20 cellular contexts compared by ENCODE assay signal in the genomic region with DNA sequence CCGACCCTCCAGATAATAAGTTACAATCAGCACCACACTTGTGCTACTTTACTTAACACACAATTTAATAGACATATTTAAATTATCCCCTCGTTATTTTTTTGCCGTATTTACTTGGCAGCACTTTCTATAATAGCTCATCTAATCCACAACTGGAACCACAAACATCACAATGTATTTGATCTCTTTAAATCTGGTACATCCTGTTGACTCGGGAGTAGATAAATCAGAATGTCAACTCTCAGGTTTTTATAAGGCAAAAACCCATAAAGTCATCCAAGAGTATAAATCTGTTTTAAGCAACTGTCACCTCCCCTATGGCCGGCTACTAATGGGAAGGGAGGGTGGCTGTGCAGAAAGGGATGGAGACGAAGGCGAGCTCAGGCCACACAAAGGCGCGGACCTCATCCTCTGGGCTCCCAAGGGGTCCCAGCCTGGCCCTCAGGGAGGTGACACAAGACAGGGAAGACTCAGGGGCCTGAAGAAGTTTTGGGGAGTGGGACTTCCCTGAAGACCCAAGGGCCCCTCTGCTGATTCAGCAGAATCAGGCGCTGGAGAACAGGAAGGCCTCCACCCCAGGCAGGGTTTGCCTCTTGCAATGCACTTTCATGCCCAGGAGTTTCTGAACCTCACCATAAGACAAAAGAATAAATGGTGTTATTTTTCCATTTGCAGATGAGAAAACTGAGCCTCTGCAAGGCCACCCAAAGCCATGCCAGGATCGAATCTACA.
A peak's percentile ranks its signal among the peaks of the same experiment; 100 is the strongest.
DNase-seq lines count a peak whose midpoint lies in the region; ATAC-seq and TF ChIP-seq lines count a peak whose summit lies in the region.
"Had no signal": no experiment of that assay in that cellular context is flagged by ENCODE, and none has a peak within 500 bp of the region (broad histone marks: within the 10 kb centered on the region; RNA-seq: fewer than 3 reads in every experiment).

No MANE protein-coding gene starts in this region.

- no peaks in the 10 kb centered on the region for H3K36me3 Mint-ChIP-seq in activated CD4-positive, alpha-beta memory T cell treated with anti-CD3 and anti-CD28 coated beads, Interleukin-2, amount 10 ng/mL, durations not matched to agents 7 days and 5 days (ENCODE audit: low read depth)
- H3K36me3 Mint-ChIP-seq: CD4-positive, alpha-beta memory T cell had no signal

- DNase-seq in A673 (ENCODE audit: low spot score), result peak; percentile 45
- peak; percentile 62 for DNase-seq in LNCaP clone FGC (ENCODE audit: low read depth)
- peak; percentile 3 for DNase-seq in fibroblast of villous mesenchyme (ENCODE audit: low read depth)
- no peak for DNase-seq in sigmoid colon
- DNase-seq in activated CD4-positive, alpha-beta memory T cell treated with anti-CD3 and anti-CD28 coated beads, Interleukin-2, amount 10 ng/mL, durations not matched to agents 7 days and 5 days, result no peak
- DNase-seq in PC-9, result no peak
- DNase-seq: Caco-2; CD4-positive, alpha-beta memory T cell; DMS 273 treated with DMSO at 0.1 percent for 48 hours; DMS79 treated with DMSO at 0.1 percent for 48 hours; H7; Karpas-422; NCI-H1417; NCI-H187; NCI-H2107; NCI-H446 treated with DMSO at 0.1 percent for 48 hours; NCI-H526 treated with DMSO at 0.1 percent for 48 hours; OCI-M1 had no signal

- H3K36me3 ChIP-seq in A673 (ENCODE audit: insufficient read depth, low read length, poor library complexity, severe bottlenecking), result no peaks in the 10 kb centered on the region
- H3K36me3 ChIP-seq in sigmoid colon, result peaks cover 0 to 5% (median 0%) of the 10 kb centered on the region in 4 donors
- H3K36me3 ChIP-seq in PC-9 (ENCODE audit: low read depth), result no peaks in the 10 kb centered on the region
- H3K36me3 ChIP-seq: SJSA1 had no signal

- no peak overlapping the region for H3K27ac ChIP-seq in A673 (ENCODE audit: low read depth, low read length, poor library complexity, severe bottlenecking)
- H3K27ac ChIP-seq in sigmoid colon, result peak overlapping the region in 3 of 4 donors; percentile 0 to 70 (median 39)
- H3K27ac ChIP-seq in PC-9, result no peak overlapping the region
- H3K27ac ChIP-seq: SJSA1 had no signal

- no peaks in the 10 kb centered on the region for H3K27me3 Mint-ChIP-seq in activated CD4-positive, alpha-beta memory T cell treated with anti-CD3 and anti-CD28 coated beads, Interleukin-2, amount 10 ng/mL, durations not matched to agents 7 days and 5 days

- H3F3A ChIP-seq in PC-9 (ENCODE audit: insufficient read depth, low read depth), result no peaks in the 10 kb centered on the region

- H3K4me2 ChIP-seq in PC-9, result no peak overlapping the region

- peaks cover 3% of the 10 kb centered on the region for H3K9me3 Mint-ChIP-seq in activated CD4-positive, alpha-beta memory T cell treated with anti-CD3 and anti-CD28 coated beads, Interleukin-2, amount 10 ng/mL, durations not matched to agents 7 days and 5 days

- WGBS in sigmoid colon, 2 donors, result 70 to 74% methylated on average over 11 of the region's 11 CpGs

- TF ChIP-seq EP300 in sigmoid colon (IDR thresholded peaks at IDR 0.05), result no peak

- TF ChIP-seq CTCF in A673 (conservative IDR thresholded peaks at IDR 0.05; ENCODE audit: low read depth, low read length) (no peak), LNCaP clone FGC (IDR thresholded peaks at IDR 0.05; ENCODE audit: control insufficient read depth, extremely low read depth, insufficient read depth) (no peak), fibroblast of villous mesenchyme (IDR thresholded peaks at IDR 0.05; ENCODE audit: insufficient read depth, low read depth, low read length) (no peak), sigmoid colon (IDR thresholded peaks at IDR 0.05) (no peak), PC-9 (conservative IDR thresholded peaks at IDR 0.05) (no peak)

- H3K4me1 ChIP-seq in A673 (ENCODE audit: insufficient read depth, low read length, poor library complexity, severe bottlenecking) (peaks cover 16% of the 10 kb centered on the region), sigmoid colon (peaks cover 0 to 15% (median 10%) of the 10 kb centered on the region in 4 donors), PC-9 (replicated peaks; ENCODE audit: insufficient read depth) (no peaks in the 10 kb centered on the region)
- H3K4me1 ChIP-seq: Caco-2, SJSA1 had no signal

- H3K27ac Mint-ChIP-seq in activated CD4-positive, alpha-beta memory T cell treated with anti-CD3 and anti-CD28 coated beads, Interleukin-2, amount 10 ng/mL, durations not matched to agents 7 days and 5 days, result no peak overlapping the region
- H3K27ac Mint-ChIP-seq: CD4-positive, alpha-beta memory T cell had no signal

- POLR2A ChIA-PET in A673 (lab: Charles Lee; ENCODE audit: low non-redundant PET), result interaction anchor here (0.7 kb wide), 1 partner anchor 61 kb away, joined by 6 read pairs; no protein-coding TSS in a partner anchor
- POLR2A ChIA-PET in activated CD4-positive, alpha-beta memory T cell treated with anti-CD3 and anti-CD28 coated beads, Interleukin-2, amount 10 ng/mL, durations not matched to agents 7 days and 5 days (lab: Charles Lee), result no interaction called here
- POLR2A ChIA-PET in PC-9 (lab: Charles Lee; ENCODE audit: unreplicated experiment), result no interaction called here

- intact Hi-C loops in A673 (cut with micrococcal nuclease; ENCODE audit: unreplicated experiment) (no loop called here), sigmoid colon (cut with DNase I) (no loop called here), PC-9 (cut with micrococcal nuclease; ENCODE audit: unreplicated experiment) (no loop called here)

- H3K27me3 ChIP-seq in A673 (replicated peaks; ENCODE audit: insufficient read depth, low read depth, low read length, poor library complexity) (no peaks in the 10 kb centered on the region), sigmoid colon (no peaks in the 10 kb centered on the region), PC-9 (ENCODE audit: insufficient read depth, low read depth) (peaks cover 91% of the 10 kb centered on the region)
- H3K27me3 ChIP-seq: SJSA1 had no signal

- H2AFZ ChIP-seq in PC-9, result no peak overlapping the region

- H4K20me1 ChIP-seq in PC-9 (ENCODE audit: insufficient read depth), result no peaks in the 10 kb centered on the region

- no peaks in the 10 kb centered on the region for H3K9me3 ChIP-seq in A673 (ENCODE audit: low read depth, low read length, poor library complexity, severe bottlenecking)
- peaks cover 0 to 6% (median 4%) of the 10 kb centered on the region in 4 donors for H3K9me3 ChIP-seq in sigmoid colon
- no peaks in the 10 kb centered on the region for H3K9me3 ChIP-seq in PC-9 (ENCODE audit: insufficient read depth, low read depth)
- H3K9me3 ChIP-seq: Caco-2 had no signal

- no peak overlapping the region for H3K4me3 ChIP-seq in A673 (ENCODE audit: low read depth, low read length, poor library complexity, severe bottlenecking)
- H3K4me3 ChIP-seq in LNCaP clone FGC (ENCODE audit: low read depth, low read length), result no peak overlapping the region
- H3K4me3 ChIP-seq in fibroblast of villous mesenchyme (ENCODE audit: low read depth, low read length), result no peak overlapping the region
- peak overlapping the region in 2 of 4 donors; percentile 10 to 26 for H3K4me3 ChIP-seq in sigmoid colon
- no peak overlapping the region for H3K4me3 ChIP-seq in PC-9
- H3K4me3 ChIP-seq: SJSA1 had no signal

- no peaks in the 10 kb centered on the region for H3K79me2 ChIP-seq in PC-9 (ENCODE audit: low read depth)

- CTCF ChIA-PET in A673 (lab: Charles Lee), result no interaction called here
- CTCF ChIA-PET in activated CD4-positive, alpha-beta memory T cell treated with anti-CD3 and anti-CD28 coated beads, Interleukin-2, amount 10 ng/mL, durations not matched to agents 7 days and 5 days (lab: Charles Lee), result no interaction called here
- CTCF ChIA-PET in PC-9 (lab: Charles Lee), result no interaction called here

- no TSS peak for BruUV-seq in A673 (replicated peaks; lab: Mats Ljungman, UMichigan)
- no TSS peak for BruUV-seq in PC-9 (replicated peaks; lab: Mats Ljungman, UMichigan)

- no peaks in the 10 kb centered on the region for H3K4me1 Mint-ChIP-seq in activated CD4-positive, alpha-beta memory T cell treated with anti-CD3 and anti-CD28 coated beads, Interleukin-2, amount 10 ng/mL, durations not matched to agents 7 days and 5 days
- H3K4me1 Mint-ChIP-seq: CD4-positive, alpha-beta memory T cell had no signal

- TF ChIP-seq POLR2A in sigmoid colon (IDR thresholded peaks at IDR 0.05), result no peak

- no peaks in the 10 kb centered on the region for H3K9me2 ChIP-seq in PC-9 (ENCODE audit: insufficient read depth)

- no peak overlapping the region for H3K4me3 Mint-ChIP-seq in activated CD4-positive, alpha-beta memory T cell treated with anti-CD3 and anti-CD28 coated beads, Interleukin-2, amount 10 ng/mL, durations not matched to agents 7 days and 5 days
- H3K4me3 Mint-ChIP-seq: CD4-positive, alpha-beta memory T cell had no signal

- no peak for ATAC-seq in HG03342 (IDR thresholded peaks at IDR 0.05; ENCODE audit: unreplicated experiment)

Comparison
In these comparisons a context has a peak if more than half of its experiments do, and no peak if none do; other contexts are left out.
1. DNase-seq: peak in A673 (single experiment), LNCaP clone FGC (single experiment) and fibroblast of villous mesenchyme (single experiment); none in sigmoid colon (single experiment), activated CD4-positive, alpha-beta memory T cell treated with anti-CD3 and anti-CD28 coated beads, Interleukin-2, amount 10 ng/mL, durations not matched to agents 7 days and 5 days (single experiment) and PC-9 (0 of 2).
2. H3K27ac ChIP-seq: peak in sigmoid colon (3 of 4); none in A673 (single experiment) and PC-9 (single experiment).